In genomic region chr4:42789168-42789567, GRCh38 we compare ENCODE assay signal across 17 cellular contexts.
"Had no signal": no experiment of that assay in that cellular context is flagged by ENCODE, and none has a peak within 500 bp of the region (broad histone marks: within the 10 kb centered on the region; RNA-seq: fewer than 3 reads in every experiment).

No MANE protein-coding gene starts in this region.

- H3K4me3 Mint-ChIP-seq: activated CD4-positive, alpha-beta memory T cell treated with anti-CD3 and anti-CD28 coated beads for 36 hours; activated naive CD8-positive, alpha-beta T cell; immature natural killer cell had no signal

- H3K27ac ChIP-seq: breast epithelium, dorsolateral prefrontal cortex, foreskin keratinocyte, parathyroid adenoma, stomach, thoracic aorta had no signal

- H3K4me3 ChIP-seq: breast epithelium, dorsolateral prefrontal cortex, lung, stomach, thoracic aorta had no signal

- H3K36me3 ChIP-seq: breast epithelium, stomach, thoracic aorta had no signal

- H3K79me2 ChIP-seq: parathyroid adenoma had no signal

- DNase-seq: activated CD4-positive, alpha-beta memory T cell treated with anti-CD3 and anti-CD28 coated beads for 36 hours; activated effector memory CD4-positive, alpha-beta T cell treated with Interleukin-2 at 50 U/mL for 16 hours; aorta; dorsolateral prefrontal cortex; foreskin keratinocyte; immature natural killer cell; left colon; midbrain; stimulated activated CD4-positive, alpha-beta T cell treated with anti-CD3 and anti-CD28 coated beads, Interleukin-4, amount 100 ng/mL, for 1 hour; stimulated activated CD8-positive, alpha-beta memory T cell treated with anti-CD3 and anti-CD28 coated beads, Interleukin-4, amount 100 ng/mL, for 48 hours; stomach had no signal

- ATAC-seq: activated CD4-positive, CD25-positive, alpha-beta regulatory T cell treated with anti-CD3 and anti-CD28 coated beads, Interleukin-2, amount 50 U/mL, for 24 hours; foreskin keratinocyte; left colon had no signal

- H3K9ac ChIP-seq: parathyroid adenoma had no signal

- H2AFZ ChIP-seq: parathyroid adenoma had no signal

- H3K4me1 ChIP-seq: breast epithelium, foreskin keratinocyte, parathyroid adenoma, stomach had no signal

- H3K9me3 ChIP-seq: thoracic aorta had no signal

- H3K27ac Mint-ChIP-seq: activated CD4-positive, alpha-beta memory T cell treated with anti-CD3 and anti-CD28 coated beads for 36 hours; activated naive CD8-positive, alpha-beta T cell; immature natural killer cell had no signal

- H3K27me3 ChIP-seq: breast epithelium, dorsolateral prefrontal cortex, foreskin keratinocyte, stomach had no signal

- H3K27me3 Mint-ChIP-seq: activated naive CD8-positive, alpha-beta T cell had no signal

- H3K4me1 Mint-ChIP-seq: immature natural killer cell had no signal

- H3K36me3 Mint-ChIP-seq: activated CD4-positive, alpha-beta memory T cell treated with anti-CD3 and anti-CD28 coated beads for 36 hours; immature natural killer cell had no signal
